Comparison of ENCODE assay signal across 1 cellular context in genomic region chr15:31014608-31014925, GRCh38.
TF ChIP-seq lines count a peak whose summit lies in the region.

No MANE protein-coding gene starts in this region.

TF ChIP-seq in H1, 55 proteins besides CTCF, POLR2A, EP300 and RAD21:
- TF ChIP-seq SP2 (IDR thresholded peaks at IDR 0.05; ENCODE audit: low read length) (no peak), SAP30 (IDR thresholded peaks at IDR 0.05; ENCODE audit: insufficient read depth, insufficient replicate concordance, low read length) (no peak), KDM1A (IDR thresholded peaks at IDR 0.05; ENCODE audit: borderline replicate concordance, low read length) (no peak), RXRA (IDR thresholded peaks at IDR 0.05; ENCODE audit: insufficient read depth, low read depth, low read length) (no peak), USF2 (IDR thresholded peaks at IDR 0.05; ENCODE audit: low read length) (no peak), PHF8 (conservative IDR thresholded peaks at IDR 0.05; ENCODE audit: low read depth, low read length) (no peak), SIX5 (IDR thresholded peaks at IDR 0.05; ENCODE audit: low read depth, low read length) (no peak), KDM5A (IDR thresholded peaks at IDR 0.05; ENCODE audit: low read length) (no peak), JUN (IDR thresholded peaks at IDR 0.05; ENCODE audit: low read depth, low read length) (no peak), SIN3A (conservative IDR thresholded peaks at IDR 0.05 in 1 of 2, IDR thresholded peaks at IDR 0.05 in 1 of 2; ENCODE audit: low read depth in 1 of 2, low read length in 2 of 2) (no peak), FOSL1 (IDR thresholded peaks at IDR 0.05; ENCODE audit: insufficient read depth, low read depth, low read length) (no peak), SRF (IDR thresholded peaks at IDR 0.05; ENCODE audit: low read depth, low read length) (no peak), GTF2F1 (IDR thresholded peaks at IDR 0.05; ENCODE audit: borderline replicate concordance, low read depth, low read length) (no peak), GABPA (IDR thresholded peaks at IDR 0.05; ENCODE audit: borderline replicate concordance, insufficient read depth, low read length) (no peak), MAFK (IDR thresholded peaks at IDR 0.05; ENCODE audit: low read depth, low read length) (no peak), CTBP2 (IDR thresholded peaks at IDR 0.05; ENCODE audit: borderline replicate concordance, insufficient read depth, insufficient read length, low read length) (no peak)
- TF ChIP-seq, protein P1, sequence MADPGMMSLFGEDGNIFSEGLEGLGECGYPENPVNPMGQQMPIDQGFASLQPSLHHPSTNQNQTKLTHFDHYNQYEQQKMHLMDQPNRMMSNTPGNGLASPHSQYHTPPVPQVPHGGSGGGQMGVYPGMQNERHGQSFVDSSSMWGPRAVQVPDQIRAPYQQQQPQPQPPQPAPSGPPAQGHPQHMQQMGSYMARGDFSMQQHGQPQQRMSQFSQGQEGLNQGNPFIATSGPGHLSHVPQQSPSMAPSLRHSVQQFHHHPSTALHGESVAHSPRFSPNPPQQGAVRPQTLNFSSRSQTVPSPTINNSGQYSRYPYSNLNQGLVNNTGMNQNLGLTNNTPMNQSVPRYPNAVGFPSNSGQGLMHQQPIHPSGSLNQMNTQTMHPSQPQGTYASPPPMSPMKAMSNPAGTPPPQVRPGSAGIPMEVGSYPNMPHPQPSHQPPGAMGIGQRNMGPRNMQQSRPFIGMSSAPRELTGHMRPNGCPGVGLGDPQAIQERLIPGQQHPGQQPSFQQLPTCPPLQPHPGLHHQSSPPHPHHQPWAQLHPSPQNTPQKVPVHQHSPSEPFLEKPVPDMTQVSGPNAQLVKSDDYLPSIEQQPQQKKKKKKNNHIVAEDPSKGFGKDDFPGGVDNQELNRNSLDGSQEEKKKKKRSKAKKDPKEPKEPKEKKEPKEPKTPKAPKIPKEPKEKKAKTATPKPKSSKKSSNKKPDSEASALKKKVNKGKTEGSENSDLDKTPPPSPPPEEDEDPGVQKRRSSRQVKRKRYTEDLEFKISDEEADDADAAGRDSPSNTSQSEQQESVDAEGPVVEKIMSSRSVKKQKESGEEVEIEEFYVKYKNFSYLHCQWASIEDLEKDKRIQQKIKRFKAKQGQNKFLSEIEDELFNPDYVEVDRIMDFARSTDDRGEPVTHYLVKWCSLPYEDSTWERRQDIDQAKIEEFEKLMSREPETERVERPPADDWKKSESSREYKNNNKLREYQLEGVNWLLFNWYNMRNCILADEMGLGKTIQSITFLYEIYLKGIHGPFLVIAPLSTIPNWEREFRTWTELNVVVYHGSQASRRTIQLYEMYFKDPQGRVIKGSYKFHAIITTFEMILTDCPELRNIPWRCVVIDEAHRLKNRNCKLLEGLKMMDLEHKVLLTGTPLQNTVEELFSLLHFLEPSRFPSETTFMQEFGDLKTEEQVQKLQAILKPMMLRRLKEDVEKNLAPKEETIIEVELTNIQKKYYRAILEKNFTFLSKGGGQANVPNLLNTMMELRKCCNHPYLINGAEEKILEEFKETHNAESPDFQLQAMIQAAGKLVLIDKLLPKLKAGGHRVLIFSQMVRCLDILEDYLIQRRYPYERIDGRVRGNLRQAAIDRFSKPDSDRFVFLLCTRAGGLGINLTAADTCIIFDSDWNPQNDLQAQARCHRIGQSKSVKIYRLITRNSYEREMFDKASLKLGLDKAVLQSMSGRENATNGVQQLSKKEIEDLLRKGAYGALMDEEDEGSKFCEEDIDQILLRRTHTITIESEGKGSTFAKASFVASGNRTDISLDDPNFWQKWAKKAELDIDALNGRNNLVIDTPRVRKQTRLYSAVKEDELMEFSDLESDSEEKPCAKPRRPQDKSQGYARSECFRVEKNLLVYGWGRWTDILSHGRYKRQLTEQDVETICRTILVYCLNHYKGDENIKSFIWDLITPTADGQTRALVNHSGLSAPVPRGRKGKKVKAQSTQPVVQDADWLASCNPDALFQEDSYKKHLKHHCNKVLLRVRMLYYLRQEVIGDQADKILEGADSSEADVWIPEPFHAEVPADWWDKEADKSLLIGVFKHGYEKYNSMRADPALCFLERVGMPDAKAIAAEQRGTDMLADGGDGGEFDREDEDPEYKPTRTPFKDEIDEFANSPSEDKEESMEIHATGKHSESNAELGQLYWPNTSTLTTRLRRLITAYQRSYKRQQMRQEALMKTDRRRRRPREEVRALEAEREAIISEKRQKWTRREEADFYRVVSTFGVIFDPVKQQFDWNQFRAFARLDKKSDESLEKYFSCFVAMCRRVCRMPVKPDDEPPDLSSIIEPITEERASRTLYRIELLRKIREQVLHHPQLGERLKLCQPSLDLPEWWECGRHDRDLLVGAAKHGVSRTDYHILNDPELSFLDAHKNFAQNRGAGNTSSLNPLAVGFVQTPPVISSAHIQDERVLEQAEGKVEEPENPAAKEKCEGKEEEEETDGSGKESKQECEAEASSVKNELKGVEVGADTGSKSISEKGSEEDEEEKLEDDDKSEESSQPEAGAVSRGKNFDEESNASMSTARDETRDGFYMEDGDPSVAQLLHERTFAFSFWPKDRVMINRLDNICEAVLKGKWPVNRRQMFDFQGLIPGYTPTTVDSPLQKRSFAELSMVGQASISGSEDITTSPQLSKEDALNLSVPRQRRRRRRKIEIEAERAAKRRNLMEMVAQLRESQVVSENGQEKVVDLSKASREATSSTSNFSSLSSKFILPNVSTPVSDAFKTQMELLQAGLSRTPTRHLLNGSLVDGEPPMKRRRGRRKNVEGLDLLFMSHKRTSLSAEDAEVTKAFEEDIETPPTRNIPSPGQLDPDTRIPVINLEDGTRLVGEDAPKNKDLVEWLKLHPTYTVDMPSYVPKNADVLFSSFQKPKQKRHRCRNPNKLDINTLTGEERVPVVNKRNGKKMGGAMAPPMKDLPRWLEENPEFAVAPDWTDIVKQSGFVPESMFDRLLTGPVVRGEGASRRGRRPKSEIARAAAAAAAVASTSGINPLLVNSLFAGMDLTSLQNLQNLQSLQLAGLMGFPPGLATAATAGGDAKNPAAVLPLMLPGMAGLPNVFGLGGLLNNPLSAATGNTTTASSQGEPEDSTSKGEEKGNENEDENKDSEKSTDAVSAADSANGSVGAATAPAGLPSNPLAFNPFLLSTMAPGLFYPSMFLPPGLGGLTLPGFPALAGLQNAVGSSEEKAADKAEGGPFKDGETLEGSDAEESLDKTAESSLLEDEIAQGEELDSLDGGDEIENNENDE (IDR thresholded peaks at IDR 0.05; ENCODE audit: insufficient replicate concordance, low read length), result no peak
- TF ChIP-seq, protein P2, sequence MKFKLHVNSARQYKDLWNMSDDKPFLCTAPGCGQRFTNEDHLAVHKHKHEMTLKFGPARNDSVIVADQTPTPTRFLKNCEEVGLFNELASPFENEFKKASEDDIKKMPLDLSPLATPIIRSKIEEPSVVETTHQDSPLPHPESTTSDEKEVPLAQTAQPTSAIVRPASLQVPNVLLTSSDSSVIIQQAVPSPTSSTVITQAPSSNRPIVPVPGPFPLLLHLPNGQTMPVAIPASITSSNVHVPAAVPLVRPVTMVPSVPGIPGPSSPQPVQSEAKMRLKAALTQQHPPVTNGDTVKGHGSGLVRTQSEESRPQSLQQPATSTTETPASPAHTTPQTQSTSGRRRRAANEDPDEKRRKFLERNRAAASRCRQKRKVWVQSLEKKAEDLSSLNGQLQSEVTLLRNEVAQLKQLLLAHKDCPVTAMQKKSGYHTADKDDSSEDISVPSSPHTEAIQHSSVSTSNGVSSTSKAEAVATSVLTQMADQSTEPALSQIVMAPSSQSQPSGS (IDR thresholded peaks at IDR 0.05; ENCODE audit: low read length), result no peak
